Comparison of ENCODE assay signal across 7 cellular contexts in genomic region chr12:49705479-49706267, GRCh38. TPM values are rescaled to one million over a fixed set of nuclear protein-coding genes. Genes with fewer than 3 reads are reported as not detected.
DNase-seq lines count a peak whose midpoint lies in the region; ATAC-seq, FAIRE-seq and TF ChIP-seq lines count a peak whose summit lies in the region.

No MANE protein-coding gene starts in this region.

- peaks cover 5% of the 10 kb centered on the region for H3K36me3 Mint-ChIP-seq in stimulated activated effector memory CD8-positive, alpha-beta T cell treated with anti-CD3 and anti-CD28 coated beads, Interleukin-12 subunit alpha, Interleukin-12 subunit beta, amount 100 ng/mL, for 72 hours

- TF ChIP-seq POLR2A in GM18505 (IDR thresholded peaks at IDR 0.05; ENCODE audit: borderline replicate concordance, extremely low read depth, insufficient read depth, insufficient read length), result peak; percentile 72
- TF ChIP-seq POLR2A in HepG2 (IDR thresholded peaks at IDR 0.05; ENCODE audit: insufficient read depth in 1 of 2, low read depth in 2 of 2, low read length in 2 of 2), result no peak

- H3K4me3 ChIP-seq in OCI-LY7 (ENCODE audit: low read depth, low read length, poor library complexity, severe bottlenecking) (peak overlapping the region; percentile 90), bronchial epithelial cell (ENCODE audit: low read depth, low read length) (no peak overlapping the region), HepG2 (replicated peaks in 1 of 3; ENCODE audit: insufficient read depth in 1 of 3, low read depth in 2 of 3, low read length in 3 of 3) (no peak overlapping the region)

- TF ChIP-seq CTCF in OCI-LY7 (conservative IDR thresholded peaks at IDR 0.05; ENCODE audit: low read length) (no peak), bronchial epithelial cell (IDR thresholded peaks at IDR 0.05; ENCODE audit: insufficient read depth, low read length, severe bottlenecking) (no peak), HepG2 (CRISPR knock-in tag; IDR thresholded peaks at IDR 0.05) (no peak)

- H3K9me2 ChIP-seq in OCI-LY7 (ENCODE audit: insufficient read depth, low read length), result no peaks in the 10 kb centered on the region

- intact Hi-C loops in OCI-LY7 (cut with micrococcal nuclease; ENCODE audit: unreplicated experiment), result loop anchor here (2.0 kb wide), 1 partner anchor 69 kb away; no protein-coding TSS in a partner anchor
- intact Hi-C loops in HepG2 (cut with micrococcal nuclease; ENCODE audit: unreplicated experiment), result no loop called here

- FAIRE-seq in bronchial epithelial cell (lab: Jason Lieb, UNC) (no peak), HepG2 (lab: Jason Lieb, UNC) (no peak)

- peaks cover 55% of the 10 kb centered on the region for H3K79me2 ChIP-seq in OCI-LY7 (ENCODE audit: insufficient read depth, low read depth, low read length)
- H3K79me2 ChIP-seq in HepG2 (ENCODE audit: insufficient read depth, low read length), result no peaks in the 10 kb centered on the region

- DNase-seq in OCI-LY7 (ENCODE audit: low spot score), result peak; percentile 37
- peak; percentile 27 for DNase-seq in bronchial epithelial cell (ENCODE audit: low read depth)
- DNase-seq in HepG2 (ENCODE audit: low spot score), result peak; percentile 10
- DNase-seq in stimulated activated effector memory CD8-positive, alpha-beta T cell treated with anti-CD3 and anti-CD28 coated beads, Interleukin-12 subunit alpha, Interleukin-12 subunit beta, amount 100 ng/mL, for 72 hours (ENCODE audit: low spot score in 2 of 2), result peak; percentile 15 to 70
- DNase-seq in NCI-H2196 (lab: John Stamatoyannopoulos, UW; ENCODE audit: unreplicated experiment), result no peak

- H3K4me3 Mint-ChIP-seq in stimulated activated effector memory CD8-positive, alpha-beta T cell treated with anti-CD3 and anti-CD28 coated beads, Interleukin-12 subunit alpha, Interleukin-12 subunit beta, amount 100 ng/mL, for 72 hours, result peak overlapping the region; percentile 90

- H3K27me3 ChIP-seq in bronchial epithelial cell (ENCODE audit: control insufficient read depth, insufficient read depth, low read length) (no peaks in the 10 kb centered on the region), HepG2 (ENCODE audit: control insufficient read depth in 1 of 2, insufficient read depth in 2 of 2, low read length in 2 of 2) (peaks cover 0 to 8% of the 10 kb centered on the region in 2 experiments; a peak in 1 of 5 replicates)

- WGBS in HepG2 (ENCODE audit: low lambda C conversion rate), result 72% methylated on average over 9 of the region's 13 CpGs

- H3K27ac Mint-ChIP-seq in stimulated activated effector memory CD8-positive, alpha-beta T cell treated with anti-CD3 and anti-CD28 coated beads, Interleukin-12 subunit alpha, Interleukin-12 subunit beta, amount 100 ng/mL, for 72 hours, result peak overlapping the region; percentile 91

- no peaks in the 10 kb centered on the region for H3K9me3 Mint-ChIP-seq in stimulated activated effector memory CD8-positive, alpha-beta T cell treated with anti-CD3 and anti-CD28 coated beads, Interleukin-12 subunit alpha, Interleukin-12 subunit beta, amount 100 ng/mL, for 72 hours

- no peak for TF ChIP-seq EP300 in HepG2 (IDR thresholded peaks at IDR 0.05; ENCODE audit: low read depth in 2 of 2, low read length in 2 of 2)
- TF ChIP-seq EP300 in HepG2 (CRISPR knock-in tag; IDR thresholded peaks at IDR 0.05; ENCODE audit: borderline replicate concordance), result no peak

- peaks cover 53% of the 10 kb centered on the region for H3K4me1 Mint-ChIP-seq in stimulated activated effector memory CD8-positive, alpha-beta T cell treated with anti-CD3 and anti-CD28 coated beads, Interleukin-12 subunit alpha, Interleukin-12 subunit beta, amount 100 ng/mL, for 72 hours

- H3K4me1 ChIP-seq in OCI-LY7 (ENCODE audit: insufficient read depth, low read length, poor library complexity, severe bottlenecking), result peaks cover 56% of the 10 kb centered on the region
- H3K4me1 ChIP-seq in HepG2 (ENCODE audit: insufficient read depth, low read length), result peaks cover 14% of the 10 kb centered on the region; the same call in 1 of the 2 replicates

- H3K4me2 ChIP-seq in OCI-LY7 (ENCODE audit: low read length), result peak overlapping the region; percentile 95
- H3K4me2 ChIP-seq in HepG2 (ENCODE audit: low read depth, low read length), result peak overlapping the region; percentile 57

- H3K9me3 ChIP-seq in OCI-LY7 (ENCODE audit: low read length) (no peaks in the 10 kb centered on the region), HepG2 (ENCODE audit: low read length) (no peaks in the 10 kb centered on the region)

- H4K20me1 ChIP-seq in OCI-LY7 (ENCODE audit: insufficient read depth, low read length) (peaks cover 10% of the 10 kb centered on the region; the same call in 1 of the 2 replicates), HepG2 (ENCODE audit: insufficient read depth, low read length) (no peaks in the 10 kb centered on the region)

- H3K27ac ChIP-seq in OCI-LY7 (ENCODE audit: low read depth, low read length, poor library complexity, severe bottlenecking) (no peak overlapping the region), HepG2 (ENCODE audit: extremely low read length, insufficient read depth, low read length) (no peak overlapping the region)

- ATAC-seq in GM18505 (IDR thresholded peaks at IDR 0.05; ENCODE audit: unreplicated experiment), result no peak
- ATAC-seq in HepG2, result no peak
- peak; percentile 14 for ATAC-seq in stimulated activated effector memory CD8-positive, alpha-beta T cell treated with anti-CD3 and anti-CD28 coated beads, Interleukin-12 subunit alpha, Interleukin-12 subunit beta, amount 100 ng/mL, for 72 hours
- no peak for ATAC-seq in HG03025 (IDR thresholded peaks at IDR 0.05; ENCODE audit: low FRiP score, unreplicated experiment)

- no peak for TF ChIP-seq RAD21 in HepG2 (CRISPR knock-in tag; IDR thresholded peaks at IDR 0.05)

- no peak overlapping the region for H3K9ac ChIP-seq in HepG2 (ENCODE audit: insufficient read depth, low read depth, low read length)

- POLR2A ChIA-PET in OCI-LY7 (lab: Charles Lee), result interaction anchor here (0.5 to 3.4 kb wide), 11 partner anchors 9 to 591 kb away, joined by 3 to 18 read pairs (median 4); partner anchors contain the start of genes PRPF40B and TMBIM6
- POLR2A ChIA-PET in HepG2 (lab: Yijun Ruan, JAX), result interaction anchor here (1.6 to 2.4 kb wide), 2 partner anchors 32 to 35 kb away, joined by 4 to 10 read pairs; partner anchors contain the start of gene TMBIM6

- CTCF ChIA-PET in OCI-LY7 (lab: Charles Lee; ENCODE audit: unreplicated experiment), result interaction anchor here (1.0 to 1.3 kb wide), 2 partner anchors 15 to 62 kb away, joined by 3 to 7 read pairs; no protein-coding TSS in a partner anchor
- CTCF ChIA-PET in HepG2 (lab: Yijun Ruan, JAX; ENCODE audit: low intra/inter-chr PET ratio, low total read pairs), result no interaction called here

- BruUV-seq in OCI-LY7 (replicated peaks; lab: Mats Ljungman, UMichigan) (TSS peak; percentile 57), HepG2 (replicated peaks; lab: Mats Ljungman, UMichigan) (TSS peak; percentile 65)

- H3K36me3 ChIP-seq in OCI-LY7 (ENCODE audit: insufficient read depth, low read length), result no peaks in the 10 kb centered on the region
- H3K36me3 ChIP-seq in bronchial epithelial cell (ENCODE audit: control insufficient read depth, insufficient read depth, low read length), result no peaks in the 10 kb centered on the region
- H3K36me3 ChIP-seq in HepG2 (replicated peaks in 1 of 2; ENCODE audit: control insufficient read depth in 1 of 2, insufficient read depth in 2 of 2, low read length in 2 of 2), result no peaks in the 10 kb centered on the region

- in situ Hi-C loops in HepG2 (cut with HindIII; ENCODE audit: extremely low pct_ligation_motif_present, low pct_unique_long_range_greater_than_20kb), result loop anchor here (5.0 kb wide), 1 partner anchor 63 kb away; no protein-coding TSS in a partner anchor

- no peak overlapping the region for H2AFZ ChIP-seq in OCI-LY7 (ENCODE audit: low read length)
- no peak overlapping the region for H2AFZ ChIP-seq in HepG2 (ENCODE audit: low read length)

RNA-seq across cellular contexts. Expression of gene FMNL3, which starts 1.5 kb away (rescaled TPM):
- total RNA-seq in OCI-LY7 (2014; rRNA removed; shearing (Covaris generic)), result 28.7 and 29.6 TPM in 2 replicates
- total RNA-seq in OCI-LY7 (2022), result 13.8 and 15.6 TPM in 2 replicates
- total RNA-seq in bronchial epithelial cell, result 2.2 and 2.6 TPM in 2 replicates
- total RNA-seq in HepG2 (2016; rRNA removed; fragmentation: Illumina TruSeq; extraction: Trizol), result 0.79 and 1.1 TPM in 2 replicates
- 0.10 and 0.44 TPM in 2 replicates for total RNA-seq in HepG2 (2016; cell fraction: cytosol; rRNA removed; fragmentation: Illumina TruSeq; extraction: Trizol; ENCODE audit: low read depth)
- total RNA-seq in HepG2 (2016; cell fraction: insoluble cytoplasmic fraction; rRNA removed; fragmentation: Illumina TruSeq; extraction: Trizol), result 0.82 and 1.00 TPM in 2 replicates
- 0.55 and 0.80 TPM in 2 replicates for total RNA-seq in HepG2 (2016; cell fraction: membrane; rRNA removed; fragmentation: Illumina TruSeq; extraction: Trizol)
- 0.65 and 1.0 TPM in 2 replicates for total RNA-seq in HepG2 (2016; cell fraction: nucleus; rRNA removed; fragmentation: Illumina TruSeq; extraction: Trizol)
- 0.44 and 0.64 TPM in 2 replicates for polyA plus RNA-seq in HepG2 (2011; rRNA removed)
- polyA plus RNA-seq in HepG2 (2011; cell fraction: cytosol; rRNA removed), result 0.23 and 0.36 TPM in 2 replicates
- polyA plus RNA-seq in HepG2 (2011; cell fraction: nucleus; rRNA removed), result 1.2 and 1.3 TPM in 2 replicates
- 0.48 and 0.68 TPM in 2 replicates for polyA plus RNA-seq in HepG2 (2012)
- 0.08 TPM in 2 replicates for polyA plus RNA-seq in HepG2 (2016; cell fraction: cytosol; fragmentation: Illumina TruSeq; extraction: Trizol; ENCODE audit: low read depth)
- polyA plus RNA-seq in HepG2 (2016; cell fraction: insoluble cytoplasmic fraction; fragmentation: Illumina TruSeq; extraction: Trizol; ENCODE audit: low read depth), result 0.69 and 0.75 TPM in 2 replicates
- polyA plus RNA-seq in HepG2 (2016; cell fraction: membrane; fragmentation: Illumina TruSeq; extraction: Trizol; ENCODE audit: low read depth), result 0.34 and 0.46 TPM in 2 replicates
- polyA plus RNA-seq in HepG2 (2016; cell fraction: nucleus; fragmentation: Illumina TruSeq; extraction: Trizol; ENCODE audit: insufficient read depth, low read depth), result 1.3 and 1.4 TPM in 2 replicates
- polyA minus RNA-seq in HepG2 (2011; rRNA and poly(A)+ RNA removed; ENCODE audit: low replicate concordance), result 1.4 and 10.5 TPM in 2 replicates
- 0.40 and 0.97 TPM in 2 replicates for polyA minus RNA-seq in HepG2 (2011; cell fraction: cytosol; rRNA and poly(A)+ RNA removed)
- 0.75 and 0.77 TPM in 2 replicates for polyA minus RNA-seq in HepG2 (2011; cell fraction: nucleus; rRNA and poly(A)+ RNA removed)

RNA-seq across cellular contexts. Expression of gene TMBIM6, which starts 35.7 kb away (rescaled TPM):
- 116 and 120 TPM in 2 replicates for total RNA-seq in OCI-LY7 (2014; rRNA removed; shearing (Covaris generic))
- total RNA-seq in OCI-LY7 (2022), result 170 and 172 TPM in 2 replicates
- 570 and 818 TPM in 2 replicates for total RNA-seq in bronchial epithelial cell
- total RNA-seq in HepG2 (2016; rRNA removed; fragmentation: Illumina TruSeq; extraction: Trizol), result 220 and 412 TPM in 2 replicates
- total RNA-seq in HepG2 (2016; cell fraction: cytosol; rRNA removed; fragmentation: Illumina TruSeq; extraction: Trizol; ENCODE audit: low read depth), result 49.6 and 57.4 TPM in 2 replicates
- total RNA-seq in HepG2 (2016; cell fraction: insoluble cytoplasmic fraction; rRNA removed; fragmentation: Illumina TruSeq; extraction: Trizol), result 229 and 414 TPM in 2 replicates
- 85.8 and 89.3 TPM in 2 replicates for total RNA-seq in HepG2 (2016; cell fraction: membrane; rRNA removed; fragmentation: Illumina TruSeq; extraction: Trizol)
- 296 and 323 TPM in 2 replicates for total RNA-seq in HepG2 (2016; cell fraction: nucleus; rRNA removed; fragmentation: Illumina TruSeq; extraction: Trizol)
- polyA plus RNA-seq in HepG2 (2011; rRNA removed), result 445 and 468 TPM in 2 replicates
- 286 and 485 TPM in 2 replicates for polyA plus RNA-seq in HepG2 (2011; cell fraction: cytosol; rRNA removed)
- 231 and 241 TPM in 2 replicates for polyA plus RNA-seq in HepG2 (2011; cell fraction: nucleus; rRNA removed)
- 423 and 441 TPM in 2 replicates for polyA plus RNA-seq in HepG2 (2012)
- polyA plus RNA-seq in HepG2 (2016; cell fraction: cytosol; fragmentation: Illumina TruSeq; extraction: Trizol; ENCODE audit: low read depth), result 62.2 and 68.0 TPM in 2 replicates
- 213 and 227 TPM in 2 replicates for polyA plus RNA-seq in HepG2 (2016; cell fraction: insoluble cytoplasmic fraction; fragmentation: Illumina TruSeq; extraction: Trizol; ENCODE audit: low read depth)
- polyA plus RNA-seq in HepG2 (2016; cell fraction: membrane; fragmentation: Illumina TruSeq; extraction: Trizol; ENCODE audit: low read depth), result 53.8 and 54.1 TPM in 2 replicates
- polyA plus RNA-seq in HepG2 (2016; cell fraction: nucleus; fragmentation: Illumina TruSeq; extraction: Trizol; ENCODE audit: insufficient read depth, low read depth), result 552 and 556 TPM in 2 replicates
- polyA minus RNA-seq in HepG2 (2011; rRNA and poly(A)+ RNA removed; ENCODE audit: low replicate concordance), result 536 and 564 TPM in 2 replicates
- polyA minus RNA-seq in HepG2 (2011; cell fraction: cytosol; rRNA and poly(A)+ RNA removed), result 151 and 170 TPM in 2 replicates
- polyA minus RNA-seq in HepG2 (2011; cell fraction: nucleus; rRNA and poly(A)+ RNA removed), result 151 and 168 TPM in 2 replicates
